In genomic region chr16:1105888-1106620, GRCh38 we compare ENCODE assay signal across 7 cellular contexts. TPM values are rescaled to one million over a fixed set of nuclear protein-coding genes. Genes with fewer than 3 reads are reported as not detected.
A peak's percentile ranks its signal among the peaks of the same experiment; 100 is the strongest.
DNase-seq lines count a peak whose midpoint lies in the region; ATAC-seq and TF ChIP-seq lines count a peak whose summit lies in the region.

No MANE protein-coding gene starts in this region.

- peaks cover 6% of the 10 kb centered on the region for H3K4me1 ChIP-seq in lower lobe of right lung

- peak; percentile 86 for TF ChIP-seq CTCF in WI38 (IDR thresholded peaks at IDR 0.05; ENCODE audit: low read depth, low read length)
- peak; percentile 64 for TF ChIP-seq CTCF in lower lobe of right lung (IDR thresholded peaks at IDR 0.05)

- H3K36me3 ChIP-seq in lower lobe of right lung, result no peaks in the 10 kb centered on the region

- peaks cover 57% of the 10 kb centered on the region for H3K27me3 ChIP-seq in lower lobe of right lung (ENCODE audit: low read depth)

- H3K4me3 ChIP-seq in WI38 (ENCODE audit: low read depth, low read length) (no peak overlapping the region), lower lobe of right lung (no peak overlapping the region)

- intact Hi-C loops in lower lobe of right lung (cut with DNase I), result no loop called here

- DNase-seq in GM03348 (ENCODE audit: low spot score) (peak; percentile 95), LoVo (ENCODE audit: low spot score) (peak; percentile 52), dedifferentiated amniotic fluid mesenchymal stem cell (ENCODE audit: extremely low spot score) (peak; percentile 46), lower lobe of right lung (peak; percentile 68)
- peak; percentile 12 to 13 for DNase-seq in stimulated activated CD8-positive, alpha-beta memory T cell treated with anti-CD3 and anti-CD28 coated beads, Interleukin-7, amount 100 ng/mL, for 48 hours (ENCODE audit: extremely low read depth in 1 of 2, low read depth in 1 of 2)

- ATAC-seq in lower lobe of right lung (peak; percentile 64 to 67), GM21381 (IDR thresholded peaks at IDR 0.05; ENCODE audit: unreplicated experiment) (no peak)

- no peaks in the 10 kb centered on the region for H3K9me3 ChIP-seq in lower lobe of right lung

- no peak overlapping the region for H3K27ac ChIP-seq in lower lobe of right lung

RNA-seq across cellular contexts. Expression of gene C1QTNF8, which starts 10.0 kb away (rescaled TPM):
- total RNA-seq in lower lobe of right lung, result not detected

RNA-seq across cellular contexts. Expression of gene SSTR5, which starts 33.5 kb away (rescaled TPM):
- total RNA-seq in lower lobe of right lung, result not detected

RNA-seq across cellular contexts. Expression of gene CACNA1H, which starts 46.9 kb away (rescaled TPM):
- 8.4 TPM for total RNA-seq in lower lobe of right lung

Comparison
In these comparisons a context has a peak if more than half of its experiments do, and no peak if none do; other contexts are left out.
1. DNase-seq: peak in every context shown above with its lines; median percentile 95 in GM03348; 68 in lower lobe of right lung; 52 in LoVo; 46 in dedifferentiated amniotic fluid mesenchymal stem cell; 12 in stimulated activated CD8-positive, alpha-beta memory T cell treated with anti-CD3 and anti-CD28 coated beads, Interleukin-7, amount 100 ng/mL, for 48 hours.